1 cellular context compared by ENCODE assay signal in the genomic region with DNA sequence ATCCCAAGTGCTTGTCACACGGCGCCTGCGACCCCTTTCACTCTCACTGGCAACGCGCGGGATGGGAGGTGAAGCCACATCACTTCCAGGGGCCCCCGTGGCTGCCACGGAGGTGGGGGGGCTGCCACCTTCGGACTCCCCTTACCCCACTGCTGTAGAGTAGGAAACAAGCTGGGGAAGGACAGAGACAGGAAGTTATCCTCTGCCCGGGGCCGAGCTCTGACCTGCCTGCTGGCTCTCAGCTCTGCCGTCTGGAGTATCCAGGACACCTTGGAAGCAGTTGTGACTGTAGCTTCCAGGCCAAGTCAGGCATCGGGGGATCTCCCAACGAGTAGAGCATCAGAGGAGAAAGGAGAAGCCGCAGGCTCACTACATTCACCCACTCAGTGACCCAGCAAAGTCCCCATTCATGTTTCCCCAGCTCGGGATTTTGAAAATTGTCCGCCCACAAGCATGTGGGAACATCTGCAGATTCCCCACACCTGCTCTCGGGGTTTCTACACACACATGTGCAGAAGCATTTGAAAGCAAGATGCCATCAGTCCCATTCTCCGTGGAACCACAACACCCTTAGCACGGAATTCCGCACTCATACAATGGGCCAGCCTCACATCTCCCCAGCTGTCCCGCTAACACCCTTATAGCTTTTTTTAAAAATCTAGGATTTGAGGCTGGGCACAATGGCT.
TF ChIP-seq lines count a peak whose summit lies in the region.

No MANE protein-coding gene starts in this region.

TF ChIP-seq in A549, 52 proteins besides CTCF, POLR2A, EP300 and RAD21 (continued from another document):
- TF ChIP-seq, protein P1, sequence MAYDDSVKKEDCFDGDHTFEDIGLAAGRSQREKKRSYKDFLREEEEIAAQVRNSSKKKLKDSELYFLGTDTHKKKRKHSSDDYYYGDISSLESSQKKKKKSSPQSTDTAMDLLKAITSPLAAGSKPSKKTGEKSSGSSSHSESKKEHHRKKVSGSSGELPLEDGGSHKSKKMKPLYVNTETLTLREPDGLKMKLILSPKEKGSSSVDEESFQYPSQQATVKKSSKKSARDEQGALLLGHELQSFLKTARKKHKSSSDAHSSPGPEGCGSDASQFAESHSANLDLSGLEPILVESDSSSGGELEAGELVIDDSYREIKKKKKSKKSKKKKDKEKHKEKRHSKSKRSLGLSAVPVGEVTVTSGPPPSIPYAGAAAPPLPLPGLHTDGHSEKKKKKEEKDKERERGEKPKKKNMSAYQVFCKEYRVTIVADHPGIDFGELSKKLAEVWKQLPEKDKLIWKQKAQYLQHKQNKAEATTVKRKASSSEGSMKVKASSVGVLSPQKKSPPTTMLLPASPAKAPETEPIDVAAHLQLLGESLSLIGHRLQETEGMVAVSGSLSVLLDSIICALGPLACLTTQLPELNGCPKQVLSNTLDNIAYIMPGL (CRISPR knock-in tag; IDR thresholded peaks at IDR 0.05; ENCODE audit: borderline replicate concordance) = no peak
- no peak for TF ChIP-seq BHLHE40 (IDR thresholded peaks at IDR 0.05; ENCODE audit: low read depth, low read length)
- TF ChIP-seq, protein P2, sequence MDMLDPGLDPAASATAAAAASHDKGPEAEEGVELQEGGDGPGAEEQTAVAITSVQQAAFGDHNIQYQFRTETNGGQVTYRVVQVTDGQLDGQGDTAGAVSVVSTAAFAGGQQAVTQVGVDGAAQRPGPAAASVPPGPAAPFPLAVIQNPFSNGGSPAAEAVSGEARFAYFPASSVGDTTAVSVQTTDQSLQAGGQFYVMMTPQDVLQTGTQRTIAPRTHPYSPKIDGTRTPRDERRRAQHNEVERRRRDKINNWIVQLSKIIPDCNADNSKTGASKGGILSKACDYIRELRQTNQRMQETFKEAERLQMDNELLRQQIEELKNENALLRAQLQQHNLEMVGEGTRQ (IDR thresholded peaks at IDR 0.05) = no peak
